Comparison of ENCODE assay signal across 11 cellular contexts in genomic region chr19:23991170-23991569, GRCh38.
A peak's percentile ranks its signal among the peaks of the same experiment; 100 is the strongest.
DNase-seq lines count a peak whose midpoint lies in the region; ATAC-seq and TF ChIP-seq lines count a peak whose summit lies in the region.
"Had no signal": no experiment of that assay in that cellular context is flagged by ENCODE, and none has a peak within 500 bp of the region (broad histone marks: within the 10 kb centered on the region; RNA-seq: fewer than 3 reads in every experiment).

No MANE protein-coding gene starts in this region.

- 50 to 56% methylated on average over 1 of the region's 1 CpG for WGBS in gastroesophageal sphincter (ENCODE audit: low coverage in 1 of 2), 2 donors

- no peak overlapping the region for H3K4me3 ChIP-seq in epithelial cell of esophagus (ENCODE audit: low read length)
- H3K4me3 ChIP-seq in foreskin fibroblast (ENCODE audit: low read depth in 1 of 2, low read length in 2 of 2) = no peak overlapping the region
- H3K4me3 ChIP-seq in gastroesophageal sphincter = no peak overlapping the region
- H3K4me3 ChIP-seq: BLaER1 treated with 17β-estradiol and CSF1 and Interleukin-3, amounts not matched to agents 10 nM and 100 nM had no signal

- DNase-seq in A172 (ENCODE audit: low spot score) (peak; percentile 49), HPDE6-E6E7 (ENCODE audit: extremely low spot score) (peak; percentile 26), NCI-H748 (lab: John Stamatoyannopoulos, UW; ENCODE audit: unreplicated experiment) (peak; percentile 100), epithelial cell of esophagus (ENCODE audit: low read depth) (peak; percentile 80), foreskin fibroblast (no peak), ecto neural progenitor cell (ENCODE audit: low spot score) (no peak)
- DNase-seq: activated T-cell treated with anti-CD3 and anti-CD28 coated beads, Interleukin-2, amount 50 U/mL, for 1 hour had no signal

- no peaks in the 10 kb centered on the region for H3K27me3 ChIP-seq in gastroesophageal sphincter
- H3K27me3 ChIP-seq: BLaER1 treated with 17β-estradiol and CSF1 and Interleukin-3, amounts not matched to agents 10 nM and 100 nM had no signal

- H3K36me3 ChIP-seq in gastroesophageal sphincter = no peaks in the 10 kb centered on the region
- H3K36me3 ChIP-seq: BLaER1 treated with 17β-estradiol and CSF1 and Interleukin-3, amounts not matched to agents 10 nM and 100 nM had no signal

- no peaks in the 10 kb centered on the region for H3K9me3 ChIP-seq in gastroesophageal sphincter

- no peak for TF ChIP-seq EP300 in gastroesophageal sphincter (IDR thresholded peaks at IDR 0.05)

- no peaks in the 10 kb centered on the region for H3K4me1 ChIP-seq in gastroesophageal sphincter
- H3K4me1 ChIP-seq: BLaER1 treated with 17β-estradiol and CSF1 and Interleukin-3, amounts not matched to agents 10 nM and 100 nM had no signal

- TF ChIP-seq CTCF in epithelial cell of esophagus (IDR thresholded peaks at IDR 0.05; ENCODE audit: insufficient read depth, low read depth, low read length, missing control alignments) = no peak
- TF ChIP-seq CTCF in foreskin fibroblast (IDR thresholded peaks at IDR 0.05; ENCODE audit: low read depth, low read length) = no peak
- TF ChIP-seq CTCF in gastroesophageal sphincter (IDR thresholded peaks at IDR 0.05) = no peak

- TF ChIP-seq POLR2A in gastroesophageal sphincter (IDR thresholded peaks at IDR 0.05) = no peak

- no peak overlapping the region for H3K27ac ChIP-seq in gastroesophageal sphincter
- H3K27ac ChIP-seq: BLaER1 treated with 17β-estradiol and CSF1 and Interleukin-3, amounts not matched to agents 10 nM and 100 nM had no signal

- ATAC-seq in GM18511 (IDR thresholded peaks at IDR 0.05; ENCODE audit: unreplicated experiment) (no peak), gastroesophageal sphincter (no peak)
- ATAC-seq: sciatic nerve had no signal

Comparison
In these comparisons a context has a peak if more than half of its experiments do, and no peak if none do; other contexts are left out.
1. DNase-seq: peak in A172 (single experiment), HPDE6-E6E7 (single experiment), NCI-H748 (single experiment) and epithelial cell of esophagus (single experiment); none in foreskin fibroblast (0 of 2) and ecto neural progenitor cell (single experiment).